ENCODE assay signal across 31 cellular contexts in the genomic region with DNA sequence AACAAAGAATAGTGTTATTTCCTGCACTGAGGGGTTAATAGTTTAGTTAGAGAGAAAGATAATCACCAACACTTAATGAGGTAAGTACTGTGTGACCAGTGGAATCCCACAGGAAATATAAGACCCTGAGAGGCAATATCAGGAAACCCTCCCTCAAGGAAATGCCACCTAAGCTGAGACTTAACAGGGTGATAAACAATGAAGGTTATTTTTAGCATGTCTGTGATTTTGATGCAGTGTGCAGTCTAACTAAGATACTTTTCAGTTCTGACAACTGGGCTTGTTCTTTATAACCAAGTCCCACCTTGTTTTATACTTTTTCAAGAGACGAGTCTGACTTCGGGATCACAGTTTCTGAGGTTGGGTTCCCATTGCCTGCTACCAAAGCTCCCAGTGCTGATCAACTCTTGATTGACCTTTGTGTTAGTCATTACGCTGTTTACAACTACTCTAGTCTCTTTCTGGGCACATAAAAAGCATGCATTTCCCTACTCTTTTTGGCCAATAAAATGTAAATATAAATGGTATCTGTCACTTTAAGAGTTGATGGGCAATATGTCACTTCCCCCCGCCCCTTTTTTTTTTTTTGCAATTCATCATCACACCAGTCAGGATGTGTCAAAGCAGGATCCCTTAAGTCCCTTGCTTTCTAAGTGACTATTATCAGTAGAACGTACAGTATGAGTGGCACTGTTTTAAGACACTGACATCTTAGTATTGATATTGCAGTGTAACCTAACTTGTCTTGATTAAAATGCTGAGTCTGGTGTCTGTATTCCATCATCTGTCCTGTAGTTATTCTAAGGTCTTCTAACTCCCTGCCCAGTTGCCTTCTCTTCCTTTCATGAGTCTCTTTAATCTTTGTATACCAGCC. TPM values are rescaled to one million over a fixed set of nuclear protein-coding genes. Genes with fewer than 3 reads are reported as not detected.
DNase-seq lines count a peak whose midpoint lies in the region; ATAC-seq, FAIRE-seq and TF ChIP-seq lines count a peak whose summit lies in the region.
"Had no signal": no experiment of that assay in that cellular context is flagged by ENCODE, and none has a peak within 500 bp of the region (broad histone marks: within the 10 kb centered on the region; RNA-seq: fewer than 3 reads in every experiment).

No MANE protein-coding gene starts in this region.

- H3K9me3 Mint-ChIP-seq in activated CD4-positive, alpha-beta T cell treated with anti-CD3 and anti-CD28 coated beads for 36 hours (ENCODE audit: low read depth): no peaks in the 10 kb centered on the region
- H3K9me3 Mint-ChIP-seq in activated T-cell treated with anti-CD3 and anti-CD28 coated beads, Interleukin-2, amount 50 U/mL, for 24 hours: no peaks in the 10 kb centered on the region
- H3K9me3 Mint-ChIP-seq: activated CD4-positive, alpha-beta T cell treated with anti-CD3 and anti-CD28 coated beads, Interleukin-2, amount 10 ng/mL, durations not matched to agents 7 days and 5 days; activated naive CD4-positive, alpha-beta T cell treated with anti-CD3 and anti-CD28 coated beads, Interleukin-2, amount 50 U/mL, for 24 hours; stimulated activated naive CD8-positive, alpha-beta T cell treated with anti-CD3 and anti-CD28 coated beads, Interleukin-15, amount 100 ng/mL, for 72 hours had no signal

- no peaks in the 10 kb centered on the region for H3K79me2 ChIP-seq in K562 (ENCODE audit: control insufficient read depth, insufficient read depth, low read length)
- H3K79me2 ChIP-seq: parathyroid adenoma had no signal

- H3K9ac ChIP-seq in K562 (ENCODE audit: insufficient read depth in 1 of 2, low read depth in 2 of 2, low read length in 2 of 2): no peak overlapping the region
- H3K9ac ChIP-seq: GM23248, parathyroid adenoma, SK-N-SH had no signal

- no peak overlapping the region for H3K4me2 ChIP-seq in K562 (ENCODE audit: insufficient read depth, low read length)
- H3K4me2 ChIP-seq: SK-N-SH had no signal

- H3K27me3 Mint-ChIP-seq in activated CD4-positive, alpha-beta T cell treated with anti-CD3 and anti-CD28 coated beads for 36 hours: no peaks in the 10 kb centered on the region
- no peaks in the 10 kb centered on the region for H3K27me3 Mint-ChIP-seq in activated T-cell treated with anti-CD3 and anti-CD28 coated beads, Interleukin-2, amount 50 U/mL, for 24 hours
- H3K27me3 Mint-ChIP-seq: activated CD4-positive, alpha-beta T cell treated with anti-CD3 and anti-CD28 coated beads, Interleukin-2, amount 10 ng/mL, durations not matched to agents 7 days and 5 days; activated naive CD4-positive, alpha-beta T cell treated with anti-CD3 and anti-CD28 coated beads, Interleukin-2, amount 50 U/mL, for 24 hours; stimulated activated naive CD8-positive, alpha-beta T cell treated with anti-CD3 and anti-CD28 coated beads, Interleukin-15, amount 100 ng/mL, for 72 hours; T-helper 17 cell had no signal

- POLR2A ChIA-PET in activated CD4-positive, alpha-beta T cell treated with anti-CD3 and anti-CD28 coated beads for 36 hours (lab: Charles Lee): no interaction called here
- POLR2A ChIA-PET in K562 (lab: Yijun Ruan, JAX): no interaction called here

- 2% methylated on average over 5 of the region's 5 CpGs for WGBS in K562 (ENCODE audit: insufficient coverage, low coverage, missing lambda C conversion rate)
- 38 to 51% (median 44%) methylated on average over 5 of the region's 5 CpGs for WGBS in stomach, 5 donors

- no peak for TF ChIP-seq EP300 in K562 (IDR thresholded peaks at IDR 0.05; ENCODE audit: low read length)
- no peak for TF ChIP-seq EP300 in stomach (IDR thresholded peaks at IDR 0.05)

- H2AFZ ChIP-seq in K562 (ENCODE audit: low read depth, low read length): no peak overlapping the region
- H2AFZ ChIP-seq: GM23248, parathyroid adenoma had no signal

- no peak for DNase-seq in activated CD4-positive, alpha-beta T cell treated with anti-CD3 and anti-CD28 coated beads for 36 hours
- no peak for DNase-seq in activated CD4-positive, alpha-beta T cell treated with anti-CD3 and anti-CD28 coated beads, Interleukin-2, amount 50 U/mL, for 48 hours
- DNase-seq in K562 (ENCODE audit: extremely low read depth in 1 of 4, low spot score in 3 of 4): no peak
- DNase-seq in left lobe of liver (ENCODE audit: low spot score): no peak
- no peak for DNase-seq in stomach
- DNase-seq in SHP77 (lab: John Stamatoyannopoulos, UW): no peak
- no peak for DNase-seq in activated T-cell treated with anti-CD3 and anti-CD28 coated beads, Interleukin-2, amount 50 U/mL, for 24 hours
- no peak for DNase-seq in KG1 (lab: John Stamatoyannopoulos, UW)
- DNase-seq: activated CD4-positive, alpha-beta T cell treated with anti-CD3 and anti-CD28 coated beads, Interleukin-2, amount 10 ng/mL, durations not matched to agents 7 days and 5 days; anterior cingulate cortex; central memory CD4-positive, alpha-beta T cell; dorsolateral prefrontal cortex; GDM1; GM23248; Kasumi-1; natural killer cell; NCI-H1048; NCI-H187 treated with DMSO at 0.1 percent for 48 hours; NCI-H526; SK-N-SH; stimulated activated naive CD8-positive, alpha-beta T cell treated with anti-CD3 and anti-CD28 coated beads, Interleukin-15, amount 100 ng/mL, for 72 hours; T-helper 17 cell had no signal

- TF ChIP-seq POLR2A in K562 (conservative IDR thresholded peaks at IDR 0.05) (no peak), stomach (IDR thresholded peaks at IDR 0.05) (no peak)

- H3K27ac Mint-ChIP-seq in activated CD4-positive, alpha-beta T cell treated with anti-CD3 and anti-CD28 coated beads for 36 hours: no peak overlapping the region
- no peak overlapping the region for H3K27ac Mint-ChIP-seq in activated T-cell treated with anti-CD3 and anti-CD28 coated beads, Interleukin-2, amount 50 U/mL, for 24 hours
- H3K27ac Mint-ChIP-seq: activated CD4-positive, alpha-beta T cell treated with anti-CD3 and anti-CD28 coated beads, Interleukin-2, amount 10 ng/mL, durations not matched to agents 7 days and 5 days; activated naive CD4-positive, alpha-beta T cell treated with anti-CD3 and anti-CD28 coated beads, Interleukin-2, amount 50 U/mL, for 24 hours; natural killer cell; stimulated activated naive CD8-positive, alpha-beta T cell treated with anti-CD3 and anti-CD28 coated beads, Interleukin-15, amount 100 ng/mL, for 72 hours; T-helper 17 cell had no signal

- FAIRE-seq in K562 (lab: Jason Lieb, UNC): no peak
- FAIRE-seq: GM18507 had no signal

- ATAC-seq in activated CD4-positive, alpha-beta T cell treated with anti-CD3 and anti-CD28 coated beads for 36 hours: peak; percentile 33
- ATAC-seq in K562 (0 out of 3 replicates have a peak, but pooled peaks have one; percentile 37), left lobe of liver (peak; percentile 22)
- ATAC-seq: natural killer cell; sciatic nerve; stimulated activated naive CD8-positive, alpha-beta T cell treated with anti-CD3 and anti-CD28 coated beads, Interleukin-15, amount 100 ng/mL, for 72 hours; T-helper 17 cell had no signal

- H3K4me1 ChIP-seq in K562 (replicated peaks in 1 of 2; ENCODE audit: control insufficient read depth in 2 of 2, insufficient read depth in 2 of 2, low read length in 2 of 2) (no peaks in the 10 kb centered on the region), stomach (peaks cover 19 to 42% (median 26%) of the 10 kb centered on the region in 4 donors)
- H3K4me1 ChIP-seq: parathyroid adenoma had no signal

- BruUV-seq in K562 (replicated peaks; lab: Mats Ljungman, UMichigan): no TSS peak

- no peaks in the 10 kb centered on the region for H3K36me3 ChIP-seq in K562 (ENCODE audit: control insufficient read depth, insufficient read depth, low read length)
- H3K36me3 ChIP-seq in stomach: no peaks in the 10 kb centered on the region
- H3K36me3 ChIP-seq: tibial nerve had no signal

- no peak for TF ChIP-seq CTCF in K562 (IDR thresholded peaks at IDR 0.05 in 2 of 3, conservative IDR thresholded peaks at IDR 0.05 in 1 of 3; ENCODE audit: insufficient read depth in 2 of 3, low read depth in 1 of 3, low read length in 3 of 3)
- no peak for TF ChIP-seq CTCF in stomach (IDR thresholded peaks at IDR 0.05)

- no peaks in the 10 kb centered on the region for H4K20me1 ChIP-seq in K562 (replicated peaks; ENCODE audit: control insufficient read depth, insufficient read depth, low read length)

- no peaks in the 10 kb centered on the region for H3K9me1 ChIP-seq in K562 (ENCODE audit: control insufficient read depth, insufficient read depth, low read length)

- CTCF ChIA-PET in activated CD4-positive, alpha-beta T cell treated with anti-CD3 and anti-CD28 coated beads for 36 hours (lab: Charles Lee): no interaction called here
- CTCF ChIA-PET in K562 (lab: Yijun Ruan, JAX; ENCODE audit: low intra/inter-chr PET ratio): no interaction called here

- in situ Hi-C loops in K562 (cut with MboI): no loop called here

- no peaks in the 10 kb centered on the region for H3K36me3 Mint-ChIP-seq in activated CD4-positive, alpha-beta T cell treated with anti-CD3 and anti-CD28 coated beads for 36 hours (ENCODE audit: low read depth)
- H3K36me3 Mint-ChIP-seq in activated T-cell treated with anti-CD3 and anti-CD28 coated beads, Interleukin-2, amount 50 U/mL, for 24 hours (ENCODE audit: low read depth): no peaks in the 10 kb centered on the region
- H3K36me3 Mint-ChIP-seq: activated naive CD4-positive, alpha-beta T cell treated with anti-CD3 and anti-CD28 coated beads, Interleukin-2, amount 50 U/mL, for 24 hours; natural killer cell had no signal

- H3K27me3 ChIP-seq in K562 (ENCODE audit: control insufficient read depth in 2 of 2, insufficient read depth in 2 of 2, low read length in 2 of 2) (no peaks in the 10 kb centered on the region), stomach (no peaks in the 10 kb centered on the region)
- H3K27me3 ChIP-seq: tibial nerve had no signal

- H3K4me3 ChIP-seq in K562 (no peak overlapping the region), stomach (no peak overlapping the region)
- H3K4me3 ChIP-seq: dorsolateral prefrontal cortex, GM23248, tibial nerve had no signal

- H3K27ac ChIP-seq in K562 (ENCODE audit: extremely low read depth, low read depth, low read length): no peak overlapping the region
- H3K27ac ChIP-seq in stomach: peak overlapping the region; percentile 52 to 74 (median 68)
- H3K27ac ChIP-seq: 22Rv1, dorsolateral prefrontal cortex, GM23248, parathyroid adenoma had no signal

- H3K4me3 Mint-ChIP-seq in activated CD4-positive, alpha-beta T cell treated with anti-CD3 and anti-CD28 coated beads for 36 hours: no peak overlapping the region
- no peak overlapping the region for H3K4me3 Mint-ChIP-seq in activated T-cell treated with anti-CD3 and anti-CD28 coated beads, Interleukin-2, amount 50 U/mL, for 24 hours
- H3K4me3 Mint-ChIP-seq: activated CD4-positive, alpha-beta T cell treated with anti-CD3 and anti-CD28 coated beads, Interleukin-2, amount 10 ng/mL, durations not matched to agents 7 days and 5 days; activated naive CD4-positive, alpha-beta T cell treated with anti-CD3 and anti-CD28 coated beads, Interleukin-2, amount 50 U/mL, for 24 hours; natural killer cell; stimulated activated naive CD8-positive, alpha-beta T cell treated with anti-CD3 and anti-CD28 coated beads, Interleukin-15, amount 100 ng/mL, for 72 hours; T-helper 17 cell had no signal

- no peak for TF ChIP-seq RAD21 in K562 (CRISPR knock-in tag; conservative IDR thresholded peaks at IDR 0.05 in 1 of 2, IDR thresholded peaks at IDR 0.05 in 1 of 2)

- no peaks in the 10 kb centered on the region for H3K4me1 Mint-ChIP-seq in activated CD4-positive, alpha-beta T cell treated with anti-CD3 and anti-CD28 coated beads for 36 hours
- H3K4me1 Mint-ChIP-seq in activated T-cell treated with anti-CD3 and anti-CD28 coated beads, Interleukin-2, amount 50 U/mL, for 24 hours (ENCODE audit: low read depth): no peaks in the 10 kb centered on the region
- H3K4me1 Mint-ChIP-seq: activated CD4-positive, alpha-beta T cell treated with anti-CD3 and anti-CD28 coated beads, Interleukin-2, amount 10 ng/mL, durations not matched to agents 7 days and 5 days; activated naive CD4-positive, alpha-beta T cell treated with anti-CD3 and anti-CD28 coated beads, Interleukin-2, amount 50 U/mL, for 24 hours; natural killer cell; stimulated activated naive CD8-positive, alpha-beta T cell treated with anti-CD3 and anti-CD28 coated beads, Interleukin-15, amount 100 ng/mL, for 72 hours; T-helper 17 cell had no signal

- H3K9me3 ChIP-seq in K562 (replicated peaks; ENCODE audit: control insufficient read depth, insufficient read depth, low read depth, low read length) (no peaks in the 10 kb centered on the region), stomach (no peaks in the 10 kb centered on the region)
- H3K9me3 ChIP-seq: SK-N-SH, tibial nerve had no signal

- intact Hi-C loops in activated CD4-positive, alpha-beta T cell treated with anti-CD3 and anti-CD28 coated beads for 36 hours (cut with DNase I, micrococcal nuclease): no loop called here
- intact Hi-C loops in K562 (cut with micrococcal nuclease) (no loop called here), stomach (cut with DNase I; ENCODE audit: low total_unique reads) (no loop called here)

RNA-seq across cellular contexts. Expression of a gene that starts 31.4 kb away (rescaled TPM):
- total RNA-seq in activated CD4-positive, alpha-beta T cell treated with anti-CD3 and anti-CD28 coated beads for 36 hours: not detected
- not detected in 2 replicates for total RNA-seq in K562 (2011; cell fraction: chromatin; rRNA removed; ENCODE audit: low replicate concordance)
- total RNA-seq in K562 (2011; cell fraction: nucleolus; rRNA removed): not detected in 2 replicates
- total RNA-seq in K562 (2011; cell fraction: nucleoplasm; rRNA removed): not detected in 2 replicates
- total RNA-seq in K562 (2014; rRNA removed) (not detected in 2 replicates), K562 (2014; rRNA removed; fragmentation: Illumina TruSeq; extraction: Trizol) (not detected in 2 replicates), K562 (2015; rRNA removed; fragmentation: Illumina TruSeq; extraction: Trizol) (not detected in 2 replicates), K562 (2021) (0.09 and 0.51 TPM in 2 replicates), left lobe of liver (487 TPM), stomach (1 to 10 TPM in 2 of 5 donors, under 1 TPM in 1, not detected in 2; 0.45 to 6.5 (median 6.4) TPM)
- polyA plus RNA-seq in K562 (2011; rRNA removed) (not detected in 2 replicates), K562 (2014; fragmentation: Illumina TruSeq; extraction: Trizol) (not detected in 2 replicates), K562 (2014; fragmentation: Nextera tagmentation; extraction: Ambion mirVana) (not detected), K562 (2014; rRNA removed) (not detected in 2 replicates), stomach (1 to 10 TPM in 1 of 3 donors, under 1 TPM in 2; 0.45 to 1.2 (median 0.81) TPM)
- polyA plus RNA-seq in K562 (2011; cell fraction: cytosol; rRNA removed): not detected in 2 replicates
- not detected in 2 replicates for polyA plus RNA-seq in K562 (2011; cell fraction: nucleus; rRNA removed)
- polyA plus RNA-seq in K562 (2012): not detected in 2 replicates
- polyA minus RNA-seq in K562 (2011; rRNA and poly(A)+ RNA removed): not detected in 2 replicates
- polyA minus RNA-seq in K562 (2011; cell fraction: cytosol; rRNA and poly(A)+ RNA removed): not detected in 2 replicates
- not detected in 2 replicates for polyA minus RNA-seq in K562 (2011; cell fraction: nucleus; rRNA and poly(A)+ RNA removed)
- total RNA-seq: activated CD4-positive, alpha-beta T cell treated with anti-CD3 and anti-CD28 coated beads, Interleukin-2, amount 10 ng/mL, durations not matched to agents 7 days and 5 days; GM23248; HT1080; kidney epithelial cell; natural killer cell; RPMI7951; T-helper 17 cell had no signal
- polyA plus RNA-seq: GM23248 had no signal

Comparison
In these comparisons a context has a peak if more than half of its experiments do, and no peak if none do; other contexts are left out.
1. RNA of a gene that starts 31.4 kb away (total RNA-seq): 487 TPM in left lobe of liver (single experiment); 0.45 to 6.5 TPM in stomach, not detected in activated CD4-positive, alpha-beta T cell treated with anti-CD3 and anti-CD28 coated beads for 36 hours and 0.09 to 0.51 TPM in K562; every median in the first group is over 10 times any median in the second.
2. Peak in every context shown above with its lines, with median percentiles within 50 percentile points of each other: ATAC-seq.